In genomic region chr4:83974111-83974789, GRCh38 we compare ENCODE assay signal across 30 cellular contexts.
A peak's percentile ranks its signal among the peaks of the same experiment; 100 is the strongest.
DNase-seq lines count a peak whose midpoint lies in the region; ATAC-seq and TF ChIP-seq lines count a peak whose summit lies in the region.
"Had no signal": no experiment of that assay in that cellular context is flagged by ENCODE, and none has a peak within 500 bp of the region (broad histone marks: within the 10 kb centered on the region; RNA-seq: fewer than 3 reads in every experiment).

No MANE protein-coding gene starts in this region.

- H3K27ac ChIP-seq in breast epithelium: no peak overlapping the region
- no peak overlapping the region for H3K27ac ChIP-seq in RWPE1
- no peak overlapping the region for H3K27ac ChIP-seq in lower lobe of right lung
- H3K27ac ChIP-seq: adrenal gland, body of pancreas, left ventricle myocardium inferior, neural progenitor cell, pancreas, skin epidermis, upper lobe of right lung had no signal

- H3K27ac Mint-ChIP-seq in MCF 10A (ENCODE audit: low read depth, unreplicated experiment): no peak overlapping the region
- H3K27ac Mint-ChIP-seq: activated CD4-positive, alpha-beta memory T cell treated with anti-CD3 and anti-CD28 coated beads, Interleukin-2, amount 10 ng/mL, durations not matched to agents 7 days and 5 days; activated naive CD4-positive, alpha-beta T cell treated with anti-CD3 and anti-CD28 coated beads, Interleukin-2, amount 10 ng/mL, durations not matched to agents 7 days and 5 days; CD4-positive, alpha-beta T cell; IgD-negative memory B cell; neural progenitor cell; stimulated activated naive B cell treated with anti-CD40 and anti-IgM and Interleukin-4, amounts not matched to agents 10 μg/mL and 1 μg/mL and 100 μg/mL, for 72 hours had no signal

- H3K9me3 ChIP-seq in breast epithelium (no peaks in the 10 kb centered on the region), lower lobe of right lung (no peaks in the 10 kb centered on the region)
- H3K9me3 ChIP-seq: adrenal gland, body of pancreas, left ventricle myocardium inferior, pancreas, upper lobe of right lung had no signal

- H3K4me1 Mint-ChIP-seq in MCF 10A (ENCODE audit: insufficient read depth, unreplicated experiment): peaks cover 7% of the 10 kb centered on the region
- H3K4me1 Mint-ChIP-seq: activated CD4-positive, alpha-beta memory T cell treated with anti-CD3 and anti-CD28 coated beads, Interleukin-2, amount 10 ng/mL, durations not matched to agents 7 days and 5 days; activated naive CD4-positive, alpha-beta T cell treated with anti-CD3 and anti-CD28 coated beads, Interleukin-2, amount 10 ng/mL, durations not matched to agents 7 days and 5 days; IgD-negative memory B cell; neural progenitor cell; stimulated activated naive B cell treated with anti-CD40 and anti-IgM and Interleukin-4, amounts not matched to agents 10 μg/mL and 1 μg/mL and 100 μg/mL, for 72 hours had no signal

- no peak overlapping the region for H3K4me3 ChIP-seq in breast epithelium
- no peak overlapping the region for H3K4me3 ChIP-seq in fibroblast of mammary gland (ENCODE audit: control insufficient read depth, low read depth, low read length)
- H3K4me3 ChIP-seq in lower lobe of right lung: no peak overlapping the region
- H3K4me3 ChIP-seq: adrenal gland, body of pancreas, left ventricle myocardium inferior, neural progenitor cell, pancreas, skin epidermis, upper lobe of right lung had no signal

- H3K4me1 ChIP-seq in breast epithelium: no peaks in the 10 kb centered on the region
- H3K4me1 ChIP-seq in lower lobe of right lung: no peaks in the 10 kb centered on the region
- H3K4me1 ChIP-seq: adrenal gland, body of pancreas, left ventricle myocardium inferior, neural progenitor cell, pancreas, upper lobe of right lung had no signal

- TF ChIP-seq POLR2A in breast epithelium (IDR thresholded peaks at IDR 0.05): no peak

- BruUV-seq in MCF 10A (replicated peaks; lab: Mats Ljungman, UMichigan): no TSS peak

- intact Hi-C loops in MCF 10A (cut with micrococcal nuclease): no loop called here
- intact Hi-C loops in breast epithelium (cut with DNase I; ENCODE audit: low total_unique reads): loop anchor here (2.0 kb wide), 1 partner anchor 13 kb away; no protein-coding TSS in a partner anchor
- intact Hi-C loops in lower lobe of right lung (cut with DNase I): no loop called here

- DNase-seq in MCF 10A (ENCODE audit: unreplicated experiment): peak; percentile 21
- no peak for DNase-seq in breast epithelium (ENCODE audit: low spot score in 2 of 2)
- peak; percentile 66 for DNase-seq in RWPE1 (ENCODE audit: low spot score)
- DNase-seq in fibroblast of mammary gland (ENCODE audit: low read depth): peak; percentile 19
- DNase-seq in NCI-H1436 treated with DMSO at 0.1 percent for 48 hours (lab: John Stamatoyannopoulos, UW): no peak
- no peak for DNase-seq in lower lobe of right lung
- DNase-seq in 8988T: no peak
- DNase-seq in ecto neural progenitor cell (ENCODE audit: low spot score): no peak
- DNase-seq: activated CD4-positive, alpha-beta memory T cell treated with anti-CD3 and anti-CD28 coated beads, Interleukin-2, amount 10 ng/mL, durations not matched to agents 7 days and 5 days; activated CD8-positive, alpha-beta memory T cell treated with anti-CD3 and anti-CD28 coated beads, Interleukin-2, amount 50 U/mL, for 4 hours; activated naive CD4-positive, alpha-beta T cell treated with anti-CD3 and anti-CD28 coated beads, Interleukin-2, amount 10 ng/mL, durations not matched to agents 7 days and 5 days; adrenal gland; body of pancreas; CD4-positive, alpha-beta T cell; DND-41; left ventricle myocardium inferior; NCI-H1092 treated with DMSO at 0.1 percent for 48 hours; NCI-H187; NCI-H2171 treated with DMSO at 0.1 percent for 48 hours; NCI-H524; OCI-M1; pancreas; retina; SHP77; stimulated activated naive B cell treated with anti-CD40 and anti-IgM and Interleukin-4, amounts not matched to agents 10 μg/mL and 1 μg/mL and 100 μg/mL, for 72 hours; T-helper 2 cell; upper lobe of right lung had no signal

- no peak overlapping the region for H3K4me3 Mint-ChIP-seq in MCF 10A (ENCODE audit: unreplicated experiment)
- H3K4me3 Mint-ChIP-seq: activated CD4-positive, alpha-beta memory T cell treated with anti-CD3 and anti-CD28 coated beads, Interleukin-2, amount 10 ng/mL, durations not matched to agents 7 days and 5 days; activated naive CD4-positive, alpha-beta T cell treated with anti-CD3 and anti-CD28 coated beads, Interleukin-2, amount 10 ng/mL, durations not matched to agents 7 days and 5 days; CD4-positive, alpha-beta T cell; IgD-negative memory B cell; neural progenitor cell; stimulated activated naive B cell treated with anti-CD40 and anti-IgM and Interleukin-4, amounts not matched to agents 10 μg/mL and 1 μg/mL and 100 μg/mL, for 72 hours had no signal

- POLR2A ChIA-PET in MCF 10A (lab: Yijun Ruan, JAX): no interaction called here
- POLR2A ChIA-PET in RWPE1 (lab: Yijun Ruan, JAX; ENCODE audit: low non-redundant PET): no interaction called here

- CTCF ChIA-PET in MCF 10A (lab: Yijun Ruan, JAX) (interaction anchor here (0.7 to 4.1 kb wide), 2 partner anchors 12 to 207 kb away, joined by 3 to 19 read pairs; no protein-coding TSS in a partner anchor), RWPE1 (lab: Yijun Ruan, JAX) (no interaction called here)

- no peak for TF ChIP-seq CTCF in MCF 10A (IDR thresholded peaks at IDR 0.05; ENCODE audit: unreplicated experiment)
- no peak for TF ChIP-seq CTCF in breast epithelium (IDR thresholded peaks at IDR 0.05)
- TF ChIP-seq CTCF in RWPE1 (conservative IDR thresholded peaks at IDR 0.05; ENCODE audit: low read depth): no peak
- TF ChIP-seq CTCF in fibroblast of mammary gland (conservative IDR thresholded peaks at IDR 0.05; ENCODE audit: control insufficient read depth, insufficient read depth, low read depth, low read length): no peak
- TF ChIP-seq CTCF in lower lobe of right lung (IDR thresholded peaks at IDR 0.05): no peak

- no peaks in the 10 kb centered on the region for H3K9me3 Mint-ChIP-seq in MCF 10A (ENCODE audit: unreplicated experiment)
- H3K9me3 Mint-ChIP-seq: activated CD4-positive, alpha-beta memory T cell treated with anti-CD3 and anti-CD28 coated beads, Interleukin-2, amount 10 ng/mL, durations not matched to agents 7 days and 5 days; activated naive CD4-positive, alpha-beta T cell treated with anti-CD3 and anti-CD28 coated beads, Interleukin-2, amount 10 ng/mL, durations not matched to agents 7 days and 5 days; CD4-positive, alpha-beta T cell; IgD-negative memory B cell; neural progenitor cell; stimulated activated naive B cell treated with anti-CD40 and anti-IgM and Interleukin-4, amounts not matched to agents 10 μg/mL and 1 μg/mL and 100 μg/mL, for 72 hours had no signal

- no peaks in the 10 kb centered on the region for H3K36me3 ChIP-seq in breast epithelium
- no peaks in the 10 kb centered on the region for H3K36me3 ChIP-seq in lower lobe of right lung
- H3K36me3 ChIP-seq: adrenal gland, left ventricle myocardium inferior, neural progenitor cell, pancreas, upper lobe of right lung had no signal

- H3K36me3 Mint-ChIP-seq in MCF 10A (ENCODE audit: insufficient read depth, unreplicated experiment): no peaks in the 10 kb centered on the region
- H3K36me3 Mint-ChIP-seq: activated naive CD4-positive, alpha-beta T cell treated with anti-CD3 and anti-CD28 coated beads, Interleukin-2, amount 10 ng/mL, durations not matched to agents 7 days and 5 days; IgD-negative memory B cell; neural progenitor cell; stimulated activated naive B cell treated with anti-CD40 and anti-IgM and Interleukin-4, amounts not matched to agents 10 μg/mL and 1 μg/mL and 100 μg/mL, for 72 hours had no signal

- no peaks in the 10 kb centered on the region for H3K27me3 Mint-ChIP-seq in MCF 10A (ENCODE audit: insufficient read depth, unreplicated experiment)
- H3K27me3 Mint-ChIP-seq: activated CD4-positive, alpha-beta memory T cell treated with anti-CD3 and anti-CD28 coated beads, Interleukin-2, amount 10 ng/mL, durations not matched to agents 7 days and 5 days; activated naive CD4-positive, alpha-beta T cell treated with anti-CD3 and anti-CD28 coated beads, Interleukin-2, amount 10 ng/mL, durations not matched to agents 7 days and 5 days; IgD-negative memory B cell; stimulated activated naive B cell treated with anti-CD40 and anti-IgM and Interleukin-4, amounts not matched to agents 10 μg/mL and 1 μg/mL and 100 μg/mL, for 72 hours had no signal

- H3K27me3 ChIP-seq in breast epithelium: no peaks in the 10 kb centered on the region
- H3K27me3 ChIP-seq in lower lobe of right lung (ENCODE audit: low read depth): no peaks in the 10 kb centered on the region
- H3K27me3 ChIP-seq: adrenal gland, body of pancreas, neural progenitor cell, pancreas, upper lobe of right lung had no signal

- ATAC-seq in lower lobe of right lung: no peak
- ATAC-seq: body of pancreas; pancreas; stimulated activated naive B cell treated with anti-CD40 and anti-IgM and Interleukin-4, amounts not matched to agents 10 μg/mL and 1 μg/mL and 100 μg/mL, for 72 hours; upper lobe of right lung had no signal

Comparison
In these comparisons a context has a peak if more than half of its experiments do, and no peak if none do; other contexts are left out.
1. DNase-seq: peak in MCF 10A (single experiment), RWPE1 (single experiment) and fibroblast of mammary gland (single experiment); none in breast epithelium (0 of 2), NCI-H1436 treated with DMSO at 0.1 percent for 48 hours (single experiment), lower lobe of right lung (single experiment), 8988T (single experiment) and ecto neural progenitor cell (single experiment).